ENCODE assay signal across 8 cellular contexts in the genomic region with DNA sequence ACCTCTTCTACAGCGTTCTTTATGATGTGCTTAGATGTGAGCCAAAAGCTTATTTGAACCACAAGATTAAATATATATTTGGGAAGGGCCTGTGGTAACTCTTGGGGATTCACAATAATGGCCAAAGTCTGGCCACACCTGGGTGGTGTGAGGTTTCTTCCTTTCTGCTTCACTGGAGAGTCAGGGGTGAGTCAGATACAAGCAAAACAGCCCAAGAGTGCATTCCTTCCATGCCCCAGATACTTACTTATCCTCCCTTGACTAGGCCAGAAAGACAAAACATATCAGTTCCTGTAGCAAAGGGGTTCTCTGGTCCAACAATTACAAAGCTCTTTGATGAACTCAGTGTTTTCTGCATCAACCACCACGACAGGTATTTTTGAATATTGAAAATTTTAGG. TPM values are rescaled to one million over a fixed set of nuclear protein-coding genes. Genes with fewer than 3 reads are reported as not detected.
DNase-seq lines count a peak whose midpoint lies in the region; ATAC-seq and TF ChIP-seq lines count a peak whose summit lies in the region.

No MANE protein-coding gene starts in this region.

- H3K9me3 Mint-ChIP-seq in activated CD4-positive, alpha-beta T cell treated with anti-CD3 and anti-CD28 coated beads, Interleukin-2, amount 10 ng/mL, durations not matched to agents 7 days and 5 days: no peaks in the 10 kb centered on the region
- H3K9me3 Mint-ChIP-seq in activated naive CD8-positive, alpha-beta T cell treated with anti-CD3 and anti-CD28 coated beads, Interleukin-2, amount 10 ng/mL, durations not matched to agents 7 days and 5 days: no peaks in the 10 kb centered on the region

- H3K4me3 Mint-ChIP-seq in activated CD4-positive, alpha-beta T cell treated with anti-CD3 and anti-CD28 coated beads, Interleukin-2, amount 10 ng/mL, durations not matched to agents 7 days and 5 days: peak overlapping the region; percentile 28
- H3K4me3 Mint-ChIP-seq in activated naive CD8-positive, alpha-beta T cell treated with anti-CD3 and anti-CD28 coated beads, Interleukin-2, amount 10 ng/mL, durations not matched to agents 7 days and 5 days: peak overlapping the region; percentile 66

- POLR2A ChIA-PET in activated CD4-positive, alpha-beta T cell treated with anti-CD3 and anti-CD28 coated beads, Interleukin-2, amount 10 ng/mL, durations not matched to agents 7 days and 5 days (lab: Charles Lee): interaction anchor here (1.3 kb wide), 1 partner anchor 22 kb away, joined by 9 read pairs; no protein-coding TSS in a partner anchor
- POLR2A ChIA-PET in activated naive CD8-positive, alpha-beta T cell treated with anti-CD3 and anti-CD28 coated beads, Interleukin-2, amount 10 ng/mL, durations not matched to agents 7 days and 5 days (lab: Charles Lee): interaction anchor here (0.7 to 2.0 kb wide), 4 partner anchors 13 to 72 kb away, joined by 3 to 10 read pairs (median 4); no protein-coding TSS in a partner anchor

- intact Hi-C loops in vagina (cut with DNase I): no loop called here

- no peak for TF ChIP-seq POLR2A in vagina (IDR thresholded peaks at IDR 0.05)

- no peaks in the 10 kb centered on the region for H3K36me3 ChIP-seq in skeletal muscle satellite cell (ENCODE audit: insufficient read depth, low read length)
- no peaks in the 10 kb centered on the region for H3K36me3 ChIP-seq in vagina

- peaks cover 68% of the 10 kb centered on the region for H3K4me1 Mint-ChIP-seq in activated CD4-positive, alpha-beta T cell treated with anti-CD3 and anti-CD28 coated beads, Interleukin-2, amount 10 ng/mL, durations not matched to agents 7 days and 5 days
- peaks cover 52% of the 10 kb centered on the region for H3K4me1 Mint-ChIP-seq in activated naive CD8-positive, alpha-beta T cell treated with anti-CD3 and anti-CD28 coated beads, Interleukin-2, amount 10 ng/mL, durations not matched to agents 7 days and 5 days

- peaks cover 81% of the 10 kb centered on the region for H3K36me3 Mint-ChIP-seq in activated CD4-positive, alpha-beta T cell treated with anti-CD3 and anti-CD28 coated beads, Interleukin-2, amount 10 ng/mL, durations not matched to agents 7 days and 5 days (ENCODE audit: low read depth)
- peaks cover 76% of the 10 kb centered on the region for H3K36me3 Mint-ChIP-seq in activated naive CD8-positive, alpha-beta T cell treated with anti-CD3 and anti-CD28 coated beads, Interleukin-2, amount 10 ng/mL, durations not matched to agents 7 days and 5 days

- no peaks in the 10 kb centered on the region for H3K27me3 ChIP-seq in skeletal muscle satellite cell (ENCODE audit: control insufficient read depth, insufficient read depth, low read length)
- no peaks in the 10 kb centered on the region for H3K27me3 ChIP-seq in vagina

- CTCF ChIA-PET in activated CD4-positive, alpha-beta T cell treated with anti-CD3 and anti-CD28 coated beads, Interleukin-2, amount 10 ng/mL, durations not matched to agents 7 days and 5 days (lab: Charles Lee): interaction anchor here (0.9 to 3.7 kb wide), 9 partner anchors 9 to 380 kb away, joined by 4 to 23 read pairs (median 5); no protein-coding TSS in a partner anchor

- no peaks in the 10 kb centered on the region for H3K27me3 Mint-ChIP-seq in activated CD4-positive, alpha-beta T cell treated with anti-CD3 and anti-CD28 coated beads, Interleukin-2, amount 10 ng/mL, durations not matched to agents 7 days and 5 days
- H3K27me3 Mint-ChIP-seq in activated naive CD8-positive, alpha-beta T cell treated with anti-CD3 and anti-CD28 coated beads, Interleukin-2, amount 10 ng/mL, durations not matched to agents 7 days and 5 days: no peaks in the 10 kb centered on the region

- peaks cover 81% of the 10 kb centered on the region for H3K4me1 ChIP-seq in skeletal muscle satellite cell (ENCODE audit: control insufficient read depth, insufficient read depth, low read length)
- H3K4me1 ChIP-seq in vagina: no peaks in the 10 kb centered on the region

- peak overlapping the region; percentile 13 for H3K4me2 ChIP-seq in skeletal muscle satellite cell (ENCODE audit: low read length)

- peak overlapping the region; percentile 22 for H3K4me3 ChIP-seq in skeletal muscle satellite cell (ENCODE audit: low read length)
- peak overlapping the region in 1 of 2 donors; percentile 36 for H3K4me3 ChIP-seq in vagina

- no peak for DNase-seq in activated CD4-positive, alpha-beta T cell treated with anti-CD3 and anti-CD28 coated beads, Interleukin-2, amount 10 ng/mL, durations not matched to agents 7 days and 5 days
- DNase-seq in activated CD4-positive, alpha-beta T cell treated with anti-CD3 and anti-CD28 coated beads, Interleukin-2, amount 50 U/mL, for 48 hours: no peak
- no peak for DNase-seq in activated naive CD8-positive, alpha-beta T cell treated with anti-CD3 and anti-CD28 coated beads, Interleukin-2, amount 10 ng/mL, durations not matched to agents 7 days and 5 days
- DNase-seq in vagina (ENCODE audit: extremely low spot score in 2 of 2): no peak
- no peak for DNase-seq in NCI-H1048 (lab: John Stamatoyannopoulos, UW)
- DNase-seq in NCI-H2029 (lab: John Stamatoyannopoulos, UW): no peak

- no peak overlapping the region for H3K27ac ChIP-seq in vagina

- H3K9ac ChIP-seq in skeletal muscle satellite cell (ENCODE audit: low read depth, low read length): no peak overlapping the region

- H3K9me3 ChIP-seq in skeletal muscle satellite cell (replicated peaks; ENCODE audit: low read length) (no peaks in the 10 kb centered on the region), vagina (no peaks in the 10 kb centered on the region)

- ATAC-seq in HG03060 (IDR thresholded peaks at IDR 0.05; ENCODE audit: low read depth, unreplicated experiment): peak; percentile 47
- peak; percentile 30 for ATAC-seq in activated naive CD8-positive, alpha-beta T cell treated with anti-CD3 and anti-CD28 coated beads, Interleukin-2, amount 10 ng/mL, durations not matched to agents 7 days and 5 days (ENCODE audit: low read depth)

- H3K27ac Mint-ChIP-seq in activated CD4-positive, alpha-beta T cell treated with anti-CD3 and anti-CD28 coated beads, Interleukin-2, amount 10 ng/mL, durations not matched to agents 7 days and 5 days: peak overlapping the region; percentile 73
- H3K27ac Mint-ChIP-seq in activated naive CD8-positive, alpha-beta T cell treated with anti-CD3 and anti-CD28 coated beads, Interleukin-2, amount 10 ng/mL, durations not matched to agents 7 days and 5 days: peak overlapping the region; percentile 88

- TF ChIP-seq CTCF in vagina (IDR thresholded peaks at IDR 0.05): no peak

RNA-seq across cellular contexts. Expression of a gene that starts 0.9 kb away (rescaled TPM):
- 1 to 10 TPM; 3.6 to 3.9 TPM for total RNA-seq in activated CD4-positive, alpha-beta T cell treated with anti-CD3 and anti-CD28 coated beads, Interleukin-2, amount 10 ng/mL, durations not matched to agents 7 days and 5 days
- 1 to 10 TPM; 1.9 TPM for total RNA-seq in activated naive CD8-positive, alpha-beta T cell treated with anti-CD3 and anti-CD28 coated beads, Interleukin-2, amount 10 ng/mL, durations not matched to agents 7 days and 5 days
- not detected in 2 replicates for total RNA-seq in skeletal muscle satellite cell (2012; rRNA removed)
- total RNA-seq in vagina: 4.9 TPM

RNA-seq across cellular contexts. Expression of a gene that starts 52.2 kb away (rescaled TPM):
- 100 to 1,000 TPM; 271 to 307 TPM for total RNA-seq in activated CD4-positive, alpha-beta T cell treated with anti-CD3 and anti-CD28 coated beads, Interleukin-2, amount 10 ng/mL, durations not matched to agents 7 days and 5 days
- 100 to 1,000 TPM; 375 to 379 TPM for total RNA-seq in activated naive CD8-positive, alpha-beta T cell treated with anti-CD3 and anti-CD28 coated beads, Interleukin-2, amount 10 ng/mL, durations not matched to agents 7 days and 5 days
- not detected in 2 replicates for total RNA-seq in skeletal muscle satellite cell (2012; rRNA removed)
- total RNA-seq in vagina: 13.5 TPM

Comparison
In these comparisons a context has a peak if more than half of its experiments do, and no peak if none do; other contexts are left out.
1. RNA of a gene that starts 52.2 kb away (total RNA-seq): 375 to 379 TPM in activated naive CD8-positive, alpha-beta T cell treated with anti-CD3 and anti-CD28 coated beads, Interleukin-2, amount 10 ng/mL, durations not matched to agents 7 days and 5 days and 271 to 307 TPM in activated CD4-positive, alpha-beta T cell treated with anti-CD3 and anti-CD28 coated beads, Interleukin-2, amount 10 ng/mL, durations not matched to agents 7 days and 5 days; 13.5 TPM in vagina (single experiment); every median in the first group is over 10 times any median in the second.